ENCODE assay signal across 1 cellular context in genomic region chr12:12977231-12977630, GRCh38.
TF ChIP-seq lines count a peak whose summit lies in the region.

No MANE protein-coding gene starts in this region.

TF ChIP-seq in IMR-90, 13 proteins besides CTCF, POLR2A, EP300 and RAD21:
- TF ChIP-seq SMC3 (IDR thresholded peaks at IDR 0.05; ENCODE audit: low read depth, low read length): no peak
- TF ChIP-seq RFX5 (IDR thresholded peaks at IDR 0.05; ENCODE audit: low read depth, low read length): no peak
- TF ChIP-seq CEBPB (IDR thresholded peaks at IDR 0.05; ENCODE audit: low read depth, low read length): no peak
- no peak for TF ChIP-seq CHD1 (IDR thresholded peaks at IDR 0.05; ENCODE audit: low read depth, low read length)
- TF ChIP-seq NFE2L2 (IDR thresholded peaks at IDR 0.05; ENCODE audit: low read depth, low read length): no peak
- no peak for TF ChIP-seq MXI1 (IDR thresholded peaks at IDR 0.05; ENCODE audit: borderline replicate concordance, low read depth, low read length)
- TF ChIP-seq BHLHE40 (IDR thresholded peaks at IDR 0.05; ENCODE audit: low read depth, low read length): no peak
- TF ChIP-seq RCOR1 (IDR thresholded peaks at IDR 0.05; ENCODE audit: insufficient replicate concordance, low read length): no peak
- no peak for TF ChIP-seq MAZ (IDR thresholded peaks at IDR 0.05; ENCODE audit: borderline replicate concordance, low read depth, low read length)
- TF ChIP-seq FOS (IDR thresholded peaks at IDR 0.05; ENCODE audit: low read depth, low read length): no peak
- TF ChIP-seq MAFK (IDR thresholded peaks at IDR 0.05; ENCODE audit: low read depth, low read length): no peak
- no peak for TF ChIP-seq ELK1 (IDR thresholded peaks at IDR 0.05; ENCODE audit: borderline replicate concordance, low read depth, low read length)
- no peak for TF ChIP-seq USF2 (IDR thresholded peaks at IDR 0.05; ENCODE audit: low read depth, low read length)
